6 cellular contexts compared by ENCODE assay signal in genomic region chr20:62367483-62368302, GRCh38. TPM values are rescaled to one million over a fixed set of nuclear protein-coding genes. Genes with fewer than 3 reads are reported as not detected.
DNase-seq lines count a peak whose midpoint lies in the region; ATAC-seq and TF ChIP-seq lines count a peak whose summit lies in the region.

No MANE protein-coding gene starts in this region.

- H3K27me3 ChIP-seq in iPS-15b (ENCODE audit: control insufficient read depth, insufficient read depth, low read length), result no peaks in the 10 kb centered on the region

- H3K4me1 ChIP-seq in iPS-15b (ENCODE audit: control insufficient read depth, insufficient read depth, low read length), result peaks cover 13% of the 10 kb centered on the region

- no peak for ATAC-seq in GM18867 (IDR thresholded peaks at IDR 0.05; ENCODE audit: unreplicated experiment)

- peak overlapping the region; percentile 100 for H3K27ac ChIP-seq in RWPE1

- no peaks in the 10 kb centered on the region for H3K9me3 ChIP-seq in iPS-15b (ENCODE audit: control insufficient read depth, insufficient read depth, low read length)

- CTCF ChIA-PET in RWPE1 (lab: Yijun Ruan, JAX), result interaction anchor here (0.6 to 11.3 kb wide), 14 partner anchors 9 to 571 kb away, joined by 3 to 173 read pairs (median 6); partner anchors contain the start of gene RPS21

- H3K36me3 ChIP-seq in iPS-15b (ENCODE audit: control insufficient read depth, insufficient read depth, low read length), result peaks cover 8% of the 10 kb centered on the region

- POLR2A ChIA-PET in RWPE1 (lab: Yijun Ruan, JAX; ENCODE audit: low non-redundant PET), result interaction anchor here (0.7 to 6.7 kb wide), 8 partner anchors 9 to 19 kb away, joined by 3 to 67 read pairs (median 7); partner anchors contain the start of gene RPS21

- H3K9ac ChIP-seq in iPS-15b (ENCODE audit: low read depth, low read length), result peak overlapping the region; percentile 81

- peak overlapping the region; percentile 22; the same call in 1 of the 2 replicates for H3K4me3 ChIP-seq in GM12865 (ENCODE audit: low read depth, low read length)
- peak overlapping the region; percentile 58 for H3K4me3 ChIP-seq in iPS-15b (ENCODE audit: low read depth, low read length)

- DNase-seq in GM12865 (ENCODE audit: low read depth) (peak; percentile 30), RWPE1 (ENCODE audit: low spot score) (no peak), mucosa of gallbladder (ENCODE audit: low spot score) (no peak), AG20443 (ENCODE audit: low spot score) (no peak)

- TF ChIP-seq CTCF in GM12865 (IDR thresholded peaks at IDR 0.05; ENCODE audit: insufficient read depth, low read depth, low read length, missing control alignments), result no peak
- TF ChIP-seq CTCF in RWPE1 (conservative IDR thresholded peaks at IDR 0.05; ENCODE audit: low read depth), result no peak

RNA-seq across cellular contexts. Expression of gene LAMA5, which starts 0.6 kb away (rescaled TPM):
- total RNA-seq in mucosa of gallbladder, result 298 TPM

RNA-seq across cellular contexts. Expression of gene RPS21, which starts 19.2 kb away (rescaled TPM):
- total RNA-seq in mucosa of gallbladder, result 968 TPM

RNA-seq across cellular contexts. Expression of gene CABLES2, which starts 39.4 kb away (rescaled TPM):
- 5.2 TPM for total RNA-seq in mucosa of gallbladder

RNA-seq across cellular contexts. Expression of gene RBBP8NL, which starts 59.6 kb away (rescaled TPM):
- total RNA-seq in mucosa of gallbladder, result 6.2 TPM
